In genomic region chr7:139725077-139725476, GRCh38 we compare ENCODE assay signal across 8 cellular contexts. TPM values are rescaled to one million over a fixed set of nuclear protein-coding genes. Genes with fewer than 3 reads are reported as not detected.
DNase-seq lines count a peak whose midpoint lies in the region; ATAC-seq lines count a peak whose summit lies in the region.

No MANE protein-coding gene starts in this region.

- H3K4me1 ChIP-seq in ACC112 (ENCODE audit: control insufficient read depth, insufficient read depth, low read length, unreplicated experiment) = peaks cover 94% of the 10 kb centered on the region
- no peaks in the 10 kb centered on the region for H3K4me1 ChIP-seq in trophoblast cell (ENCODE audit: control insufficient read depth in 1 of 2, insufficient read depth in 2 of 2, low read length in 2 of 2)

- no peak overlapping the region for H3K18ac ChIP-seq in trophoblast cell (ENCODE audit: low read length)

- DNase-seq in amniotic epithelial cell (ENCODE audit: low read depth) (peak; percentile 80), skeletal muscle cell (ENCODE audit: low read depth) (peak; percentile 81), inferior parietal cortex (ENCODE audit: extremely low spot score) (no peak), trophoblast cell (no peak), ecto neural progenitor cell (ENCODE audit: low spot score) (no peak)

- no peaks in the 10 kb centered on the region for H3K27me3 ChIP-seq in ACC112 (ENCODE audit: insufficient read depth, low read length)
- no peaks in the 10 kb centered on the region for H3K27me3 ChIP-seq in trophoblast cell (ENCODE audit: insufficient read depth, low read length)

- H4K8ac ChIP-seq in trophoblast cell (ENCODE audit: low read depth, low read length) = no peak overlapping the region

- H3K79me1 ChIP-seq in trophoblast cell (ENCODE audit: low read length) = no peaks in the 10 kb centered on the region

- WGBS in trophoblast cell (ENCODE audit: extremely low coverage, insufficient coverage, insufficient read length) = no CpG with 5 or more reads among the region's 6 CpGs

- H3K4me3 ChIP-seq in ACC112 (ENCODE audit: low read depth, low read length) (peak overlapping the region; percentile 23; the same call in 1 of the 2 replicates), skeletal muscle cell (ENCODE audit: low read depth, low read length) (no peak overlapping the region), trophoblast cell (ENCODE audit: low read depth, low read length) (no peak overlapping the region)

- H3K79me2 ChIP-seq in ACC112 (ENCODE audit: control insufficient read depth, insufficient read depth, low read length, unreplicated experiment) = peaks cover 87% of the 10 kb centered on the region
- H3K79me2 ChIP-seq in trophoblast cell (ENCODE audit: control insufficient read depth, insufficient read depth, low read length, poor library complexity) = no peaks in the 10 kb centered on the region

- H4K12ac ChIP-seq in trophoblast cell (ENCODE audit: low read depth, low read length) = no peak overlapping the region

- H3K36me3 ChIP-seq in ACC112 (ENCODE audit: insufficient read depth, low read length) (peaks cover 24% of the 10 kb centered on the region), trophoblast cell (ENCODE audit: control insufficient read depth in 1 of 2, insufficient read depth in 2 of 2, low read length in 2 of 2) (no peaks in the 10 kb centered on the region)

- ATAC-seq in GM19043 (IDR thresholded peaks at IDR 0.05; ENCODE audit: low read depth, unreplicated experiment) = peak; percentile 73
- peak; percentile 85 for ATAC-seq in HG03103 (IDR thresholded peaks at IDR 0.05; ENCODE audit: low read depth, unreplicated experiment)

- no peak overlapping the region for H3K14ac ChIP-seq in trophoblast cell (ENCODE audit: low read length)

- H2BK120ac ChIP-seq in trophoblast cell (ENCODE audit: insufficient read depth, low read length, poor library complexity) = no peak overlapping the region

- H3K23ac ChIP-seq in trophoblast cell (ENCODE audit: low read length) = no peak overlapping the region

- H2AFZ ChIP-seq in ACC112 (ENCODE audit: low read length, unreplicated experiment) (no peak overlapping the region), trophoblast cell (ENCODE audit: insufficient read depth, low read length, poor library complexity) (no peak overlapping the region)

- no peak overlapping the region for H2AK5ac ChIP-seq in trophoblast cell (ENCODE audit: low read length)

- no peak overlapping the region for H3K4me2 ChIP-seq in trophoblast cell (ENCODE audit: low read length)

- H2BK12ac ChIP-seq in trophoblast cell (ENCODE audit: low read length) = no peak overlapping the region

- no peak overlapping the region for H3K9ac ChIP-seq in trophoblast cell (ENCODE audit: low read length)

- H3K27ac ChIP-seq in ACC112 (ENCODE audit: low read depth, low read length) = peak overlapping the region; percentile 100
- no peak overlapping the region for H3K27ac ChIP-seq in trophoblast cell (ENCODE audit: low read depth, low read length)

- no peak overlapping the region for H4K91ac ChIP-seq in trophoblast cell (ENCODE audit: low read depth, low read length)

- no peak overlapping the region for H2BK5ac ChIP-seq in trophoblast cell (ENCODE audit: low read depth, low read length, poor library complexity)

- H3K9me3 ChIP-seq in trophoblast cell (ENCODE audit: insufficient read depth, low read depth, low read length) = peaks cover 2% of the 10 kb centered on the region

- H3K4ac ChIP-seq in trophoblast cell (ENCODE audit: low read depth, low read length) = no peak overlapping the region

RNA-seq across cellular contexts. Expression of gene HIPK2, which starts 52.7 kb away (rescaled TPM):
- 6.8 and 8.0 TPM in 2 replicates for polyA plus RNA-seq in trophoblast cell (2013)

Comparison
In these comparisons a context has a peak if more than half of its experiments do, and no peak if none do; other contexts are left out.
1. DNase-seq: peak in amniotic epithelial cell (single experiment) and skeletal muscle cell (single experiment); none in inferior parietal cortex (single experiment), trophoblast cell (0 of 2) and ecto neural progenitor cell (single experiment).